ENCODE assay signal across 1 cellular context in the genomic region with DNA sequence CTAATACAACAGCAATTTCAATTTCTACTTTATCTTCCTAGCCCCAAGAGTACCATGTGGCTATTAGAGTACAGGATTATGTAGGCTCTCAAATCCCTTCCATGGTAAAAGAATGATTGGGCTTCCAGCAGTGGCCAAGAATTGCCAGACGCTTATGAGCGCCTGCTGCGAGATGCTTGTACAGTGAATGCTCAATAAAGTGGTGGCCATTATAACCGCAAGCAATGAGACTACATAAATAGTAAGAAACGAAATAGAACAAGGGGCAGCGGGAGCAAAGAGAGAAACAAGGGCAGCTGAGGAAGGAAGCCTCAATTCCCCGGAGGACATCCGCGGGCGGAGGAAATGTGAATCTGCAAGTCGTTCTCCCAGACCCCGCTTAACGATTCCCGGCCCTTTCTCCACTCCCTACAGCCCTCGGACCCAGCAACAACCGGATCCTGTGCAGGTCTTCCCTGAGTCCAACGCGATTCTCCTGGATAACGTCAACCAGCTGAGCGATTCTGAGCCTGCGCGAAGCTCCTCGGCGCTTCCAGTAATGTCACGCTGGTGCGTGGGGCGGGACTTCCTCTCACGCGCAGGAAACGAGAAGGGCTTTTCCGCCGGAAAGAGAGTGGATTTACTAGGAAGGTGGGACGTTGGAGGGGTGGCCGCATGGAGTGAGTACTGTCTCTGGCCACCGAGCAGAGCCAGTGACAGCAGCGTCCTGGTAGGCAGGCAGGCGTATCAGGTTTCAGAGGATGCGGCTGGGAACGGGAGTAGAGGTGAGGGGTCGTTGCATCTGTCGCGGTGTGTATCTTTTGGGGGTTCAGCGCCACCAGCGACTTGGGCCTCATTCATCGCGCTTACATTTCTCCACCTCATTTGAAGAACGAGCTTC.
A peak's percentile ranks its signal among the peaks of the same experiment; 100 is the strongest.
TF ChIP-seq lines count a peak whose summit lies in the region.

No MANE protein-coding gene starts in this region.

TF ChIP-seq in HepG2, 621 proteins besides CTCF, POLR2A, EP300 and RAD21 (continued from another document and continues in another):
- TF ChIP-seq, protein P1, sequence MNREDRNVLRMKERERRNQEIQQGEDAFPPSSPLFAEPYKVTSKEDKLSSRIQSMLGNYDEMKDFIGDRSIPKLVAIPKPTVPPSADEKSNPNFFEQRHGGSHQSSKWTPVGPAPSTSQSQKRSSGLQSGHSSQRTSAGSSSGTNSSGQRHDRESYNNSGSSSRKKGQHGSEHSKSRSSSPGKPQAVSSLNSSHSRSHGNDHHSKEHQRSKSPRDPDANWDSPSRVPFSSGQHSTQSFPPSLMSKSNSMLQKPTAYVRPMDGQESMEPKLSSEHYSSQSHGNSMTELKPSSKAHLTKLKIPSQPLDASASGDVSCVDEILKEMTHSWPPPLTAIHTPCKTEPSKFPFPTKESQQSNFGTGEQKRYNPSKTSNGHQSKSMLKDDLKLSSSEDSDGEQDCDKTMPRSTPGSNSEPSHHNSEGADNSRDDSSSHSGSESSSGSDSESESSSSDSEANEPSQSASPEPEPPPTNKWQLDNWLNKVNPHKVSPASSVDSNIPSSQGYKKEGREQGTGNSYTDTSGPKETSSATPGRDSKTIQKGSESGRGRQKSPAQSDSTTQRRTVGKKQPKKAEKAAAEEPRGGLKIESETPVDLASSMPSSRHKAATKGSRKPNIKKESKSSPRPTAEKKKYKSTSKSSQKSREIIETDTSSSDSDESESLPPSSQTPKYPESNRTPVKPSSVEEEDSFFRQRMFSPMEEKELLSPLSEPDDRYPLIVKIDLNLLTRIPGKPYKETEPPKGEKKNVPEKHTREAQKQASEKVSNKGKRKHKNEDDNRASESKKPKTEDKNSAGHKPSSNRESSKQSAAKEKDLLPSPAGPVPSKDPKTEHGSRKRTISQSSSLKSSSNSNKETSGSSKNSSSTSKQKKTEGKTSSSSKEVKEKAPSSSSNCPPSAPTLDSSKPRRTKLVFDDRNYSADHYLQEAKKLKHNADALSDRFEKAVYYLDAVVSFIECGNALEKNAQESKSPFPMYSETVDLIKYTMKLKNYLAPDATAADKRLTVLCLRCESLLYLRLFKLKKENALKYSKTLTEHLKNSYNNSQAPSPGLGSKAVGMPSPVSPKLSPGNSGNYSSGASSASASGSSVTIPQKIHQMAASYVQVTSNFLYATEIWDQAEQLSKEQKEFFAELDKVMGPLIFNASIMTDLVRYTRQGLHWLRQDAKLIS (CRISPR knock-in tag; IDR thresholded peaks at IDR 0.05): no peak
- TF ChIP-seq, protein P2, sequence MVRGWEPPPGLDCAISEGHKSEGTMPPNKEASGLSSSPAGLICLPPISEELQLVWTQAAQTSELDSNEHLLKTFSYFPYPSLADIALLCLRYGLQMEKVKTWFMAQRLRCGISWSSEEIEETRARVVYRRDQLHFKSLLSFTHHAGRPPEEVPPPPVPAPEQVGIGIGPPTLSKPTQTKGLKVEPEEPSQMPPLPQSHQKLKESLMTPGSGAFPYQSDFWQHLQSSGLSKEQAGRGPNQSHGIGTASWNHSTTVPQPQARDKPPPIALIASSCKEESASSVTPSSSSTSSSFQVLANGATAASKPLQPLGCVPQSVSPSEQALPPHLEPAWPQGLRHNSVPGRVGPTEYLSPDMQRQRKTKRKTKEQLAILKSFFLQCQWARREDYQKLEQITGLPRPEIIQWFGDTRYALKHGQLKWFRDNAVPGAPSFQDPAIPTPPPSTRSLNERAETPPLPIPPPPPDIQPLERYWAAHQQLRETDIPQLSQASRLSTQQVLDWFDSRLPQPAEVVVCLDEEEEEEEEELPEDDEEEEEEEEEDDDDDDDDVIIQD (CRISPR knock-in tag; IDR thresholded peaks at IDR 0.05; ENCODE audit: low read depth): no peak; the same call in 1 of the 2 replicates
- TF ChIP-seq SIN3A (IDR thresholded peaks at IDR 0.05; ENCODE audit: borderline replicate concordance, low read depth, low read length) (peak; percentile 53; the same call in 1 of the 2 replicates), POLR2G (IDR thresholded peaks at IDR 0.05; ENCODE audit: low read depth, low read length) (peak; percentile 97), CHD2 (IDR thresholded peaks at IDR 0.05; ENCODE audit: low read depth, low read length) (0 out of 2 replicates have a peak, but pooled peaks have one; percentile 55), ZNF629 (CRISPR knock-in tag; conservative IDR thresholded peaks at IDR 0.05) (no peak), SMAD1 (CRISPR knock-in tag; IDR thresholded peaks at IDR 0.05; ENCODE audit: borderline replicate concordance, low read depth) (no peak), ZFP41 (CRISPR knock-in tag; IDR thresholded peaks at IDR 0.05; ENCODE audit: borderline replicate concordance) (no peak), YEATS2 (CRISPR knock-in tag; IDR thresholded peaks at IDR 0.05; ENCODE audit: borderline replicate concordance) (peak; percentile 98), TRIM24 (CRISPR knock-in tag; IDR thresholded peaks at IDR 0.05) (no peak), SYNCRIP (IDR thresholded peaks at IDR 0.05; ENCODE audit: insufficient read depth, low read depth, low read length) (no peak), ZNF557 (CRISPR knock-in tag; IDR thresholded peaks at IDR 0.05) (no peak), ZNF317 (CRISPR knock-in tag; IDR thresholded peaks at IDR 0.05) (peak; percentile 43; the same call in 1 of the 2 replicates), ZFX (CRISPR knock-in tag; IDR thresholded peaks at IDR 0.05; ENCODE audit: low read depth) (peak; percentile 96), TOPORS (CRISPR knock-in tag; IDR thresholded peaks at IDR 0.05) (no peak), HMG20B (CRISPR knock-in tag; conservative IDR thresholded peaks at IDR 0.05) (no peak), NCOA5 (CRISPR knock-in tag; IDR thresholded peaks at IDR 0.05) (no peak), ZBTB38 (CRISPR knock-in tag; IDR thresholded peaks at IDR 0.05) (peak; percentile 87), ZNF431 (CRISPR knock-in tag; IDR thresholded peaks at IDR 0.05; ENCODE audit: borderline replicate concordance, low read depth) (0 out of 2 replicates have a peak, but pooled peaks have one; percentile 64), ZNF709 (CRISPR knock-in tag; IDR thresholded peaks at IDR 0.05) (no peak), FOXO1 (CRISPR knock-in tag; IDR thresholded peaks at IDR 0.05) (no peak), ZNF615 (CRISPR knock-in tag; IDR thresholded peaks at IDR 0.05; ENCODE audit: borderline replicate concordance) (no peak), CBX1 (IDR thresholded peaks at IDR 0.05; ENCODE audit: low read depth) (peak; percentile 80), ZNF441 (CRISPR knock-in tag; IDR thresholded peaks at IDR 0.05; ENCODE audit: borderline replicate concordance) (peak; percentile 96), ATM (IDR thresholded peaks at IDR 0.05; ENCODE audit: borderline replicate concordance) (no peak), HMG20A (CRISPR knock-in tag; IDR thresholded peaks at IDR 0.05; ENCODE audit: borderline replicate concordance) (no peak), HIVEP1 (CRISPR knock-in tag; IDR thresholded peaks at IDR 0.05) (no peak)
- TF ChIP-seq, protein P3, sequence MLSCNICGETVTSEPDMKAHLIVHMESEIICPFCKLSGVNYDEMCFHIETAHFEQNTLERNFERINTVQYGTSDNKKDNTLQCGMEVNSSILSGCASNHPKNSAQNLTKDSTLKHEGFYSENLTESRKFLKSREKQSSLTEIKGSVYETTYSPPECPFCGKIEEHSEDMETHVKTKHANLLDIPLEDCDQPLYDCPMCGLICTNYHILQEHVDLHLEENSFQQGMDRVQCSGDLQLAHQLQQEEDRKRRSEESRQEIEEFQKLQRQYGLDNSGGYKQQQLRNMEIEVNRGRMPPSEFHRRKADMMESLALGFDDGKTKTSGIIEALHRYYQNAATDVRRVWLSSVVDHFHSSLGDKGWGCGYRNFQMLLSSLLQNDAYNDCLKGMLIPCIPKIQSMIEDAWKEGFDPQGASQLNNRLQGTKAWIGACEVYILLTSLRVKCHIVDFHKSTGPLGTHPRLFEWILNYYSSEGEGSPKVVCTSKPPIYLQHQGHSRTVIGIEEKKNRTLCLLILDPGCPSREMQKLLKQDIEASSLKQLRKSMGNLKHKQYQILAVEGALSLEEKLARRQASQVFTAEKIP (CRISPR knock-in tag; IDR thresholded peaks at IDR 0.05; ENCODE audit: borderline replicate concordance): no peak
- TF ChIP-seq, protein P4, sequence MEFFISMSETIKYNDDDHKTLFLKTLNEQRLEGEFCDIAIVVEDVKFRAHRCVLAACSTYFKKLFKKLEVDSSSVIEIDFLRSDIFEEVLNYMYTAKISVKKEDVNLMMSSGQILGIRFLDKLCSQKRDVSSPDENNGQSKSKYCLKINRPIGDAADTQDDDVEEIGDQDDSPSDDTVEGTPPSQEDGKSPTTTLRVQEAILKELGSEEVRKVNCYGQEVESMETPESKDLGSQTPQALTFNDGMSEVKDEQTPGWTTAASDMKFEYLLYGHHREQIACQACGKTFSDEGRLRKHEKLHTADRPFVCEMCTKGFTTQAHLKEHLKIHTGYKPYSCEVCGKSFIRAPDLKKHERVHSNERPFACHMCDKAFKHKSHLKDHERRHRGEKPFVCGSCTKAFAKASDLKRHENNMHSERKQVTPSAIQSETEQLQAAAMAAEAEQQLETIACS (CRISPR knock-in tag; IDR thresholded peaks at IDR 0.05): no peak
- TF ChIP-seq, protein P5, sequence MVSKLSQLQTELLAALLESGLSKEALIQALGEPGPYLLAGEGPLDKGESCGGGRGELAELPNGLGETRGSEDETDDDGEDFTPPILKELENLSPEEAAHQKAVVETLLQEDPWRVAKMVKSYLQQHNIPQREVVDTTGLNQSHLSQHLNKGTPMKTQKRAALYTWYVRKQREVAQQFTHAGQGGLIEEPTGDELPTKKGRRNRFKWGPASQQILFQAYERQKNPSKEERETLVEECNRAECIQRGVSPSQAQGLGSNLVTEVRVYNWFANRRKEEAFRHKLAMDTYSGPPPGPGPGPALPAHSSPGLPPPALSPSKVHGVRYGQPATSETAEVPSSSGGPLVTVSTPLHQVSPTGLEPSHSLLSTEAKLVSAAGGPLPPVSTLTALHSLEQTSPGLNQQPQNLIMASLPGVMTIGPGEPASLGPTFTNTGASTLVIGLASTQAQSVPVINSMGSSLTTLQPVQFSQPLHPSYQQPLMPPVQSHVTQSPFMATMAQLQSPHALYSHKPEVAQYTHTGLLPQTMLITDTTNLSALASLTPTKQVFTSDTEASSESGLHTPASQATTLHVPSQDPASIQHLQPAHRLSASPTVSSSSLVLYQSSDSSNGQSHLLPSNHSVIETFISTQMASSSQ (IDR thresholded peaks at IDR 0.05; ENCODE audit: low read depth): no peak
- TF ChIP-seq, protein P5 (CRISPR knock-in tag; IDR thresholded peaks at IDR 0.05; ENCODE audit: borderline replicate concordance): peak; percentile 67; the same call in 1 of the 2 replicates
- TF ChIP-seq, protein P6, sequence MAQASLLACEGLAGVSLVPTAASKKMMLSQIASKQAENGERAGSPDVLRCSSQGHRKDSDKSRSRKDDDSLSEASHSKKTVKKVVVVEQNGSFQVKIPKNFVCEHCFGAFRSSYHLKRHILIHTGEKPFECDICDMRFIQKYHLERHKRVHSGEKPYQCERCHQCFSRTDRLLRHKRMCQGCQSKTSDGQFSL (CRISPR knock-in tag; IDR thresholded peaks at IDR 0.05): peak; percentile 43; the same call in 1 of the 2 replicates
- TF ChIP-seq, protein P7, sequence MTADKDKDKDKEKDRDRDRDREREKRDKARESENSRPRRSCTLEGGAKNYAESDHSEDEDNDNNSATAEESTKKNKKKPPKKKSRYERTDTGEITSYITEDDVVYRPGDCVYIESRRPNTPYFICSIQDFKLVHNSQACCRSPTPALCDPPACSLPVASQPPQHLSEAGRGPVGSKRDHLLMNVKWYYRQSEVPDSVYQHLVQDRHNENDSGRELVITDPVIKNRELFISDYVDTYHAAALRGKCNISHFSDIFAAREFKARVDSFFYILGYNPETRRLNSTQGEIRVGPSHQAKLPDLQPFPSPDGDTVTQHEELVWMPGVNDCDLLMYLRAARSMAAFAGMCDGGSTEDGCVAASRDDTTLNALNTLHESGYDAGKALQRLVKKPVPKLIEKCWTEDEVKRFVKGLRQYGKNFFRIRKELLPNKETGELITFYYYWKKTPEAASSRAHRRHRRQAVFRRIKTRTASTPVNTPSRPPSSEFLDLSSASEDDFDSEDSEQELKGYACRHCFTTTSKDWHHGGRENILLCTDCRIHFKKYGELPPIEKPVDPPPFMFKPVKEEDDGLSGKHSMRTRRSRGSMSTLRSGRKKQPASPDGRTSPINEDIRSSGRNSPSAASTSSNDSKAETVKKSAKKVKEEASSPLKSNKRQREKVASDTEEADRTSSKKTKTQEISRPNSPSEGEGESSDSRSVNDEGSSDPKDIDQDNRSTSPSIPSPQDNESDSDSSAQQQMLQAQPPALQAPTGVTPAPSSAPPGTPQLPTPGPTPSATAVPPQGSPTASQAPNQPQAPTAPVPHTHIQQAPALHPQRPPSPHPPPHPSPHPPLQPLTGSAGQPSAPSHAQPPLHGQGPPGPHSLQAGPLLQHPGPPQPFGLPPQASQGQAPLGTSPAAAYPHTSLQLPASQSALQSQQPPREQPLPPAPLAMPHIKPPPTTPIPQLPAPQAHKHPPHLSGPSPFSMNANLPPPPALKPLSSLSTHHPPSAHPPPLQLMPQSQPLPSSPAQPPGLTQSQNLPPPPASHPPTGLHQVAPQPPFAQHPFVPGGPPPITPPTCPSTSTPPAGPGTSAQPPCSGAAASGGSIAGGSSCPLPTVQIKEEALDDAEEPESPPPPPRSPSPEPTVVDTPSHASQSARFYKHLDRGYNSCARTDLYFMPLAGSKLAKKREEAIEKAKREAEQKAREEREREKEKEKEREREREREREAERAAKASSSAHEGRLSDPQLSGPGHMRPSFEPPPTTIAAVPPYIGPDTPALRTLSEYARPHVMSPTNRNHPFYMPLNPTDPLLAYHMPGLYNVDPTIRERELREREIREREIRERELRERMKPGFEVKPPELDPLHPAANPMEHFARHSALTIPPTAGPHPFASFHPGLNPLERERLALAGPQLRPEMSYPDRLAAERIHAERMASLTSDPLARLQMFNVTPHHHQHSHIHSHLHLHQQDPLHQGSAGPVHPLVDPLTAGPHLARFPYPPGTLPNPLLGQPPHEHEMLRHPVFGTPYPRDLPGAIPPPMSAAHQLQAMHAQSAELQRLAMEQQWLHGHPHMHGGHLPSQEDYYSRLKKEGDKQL (CRISPR knock-in tag; IDR thresholded peaks at IDR 0.05; ENCODE audit: low read depth): no peak
- TF ChIP-seq, protein P8, sequence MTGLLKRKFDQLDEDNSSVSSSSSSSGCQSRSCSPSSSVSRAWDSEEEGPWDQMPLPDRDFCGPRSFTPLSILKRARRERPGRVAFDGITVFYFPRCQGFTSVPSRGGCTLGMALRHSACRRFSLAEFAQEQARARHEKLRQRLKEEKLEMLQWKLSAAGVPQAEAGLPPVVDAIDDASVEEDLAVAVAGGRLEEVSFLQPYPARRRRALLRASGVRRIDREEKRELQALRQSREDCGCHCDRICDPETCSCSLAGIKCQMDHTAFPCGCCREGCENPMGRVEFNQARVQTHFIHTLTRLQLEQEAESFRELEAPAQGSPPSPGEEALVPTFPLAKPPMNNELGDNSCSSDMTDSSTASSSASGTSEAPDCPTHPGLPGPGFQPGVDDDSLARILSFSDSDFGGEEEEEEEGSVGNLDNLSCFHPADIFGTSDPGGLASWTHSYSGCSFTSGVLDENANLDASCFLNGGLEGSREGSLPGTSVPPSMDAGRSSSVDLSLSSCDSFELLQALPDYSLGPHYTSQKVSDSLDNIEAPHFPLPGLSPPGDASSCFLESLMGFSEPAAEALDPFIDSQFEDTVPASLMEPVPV (CRISPR knock-in tag; IDR thresholded peaks at IDR 0.05): 0 out of 2 replicates have a peak, but pooled peaks have one; percentile 21
